ENCODE assay signal across 9 cellular contexts in genomic region chr6:13710552-13711383, GRCh38. TPM values are rescaled to one million over a fixed set of nuclear protein-coding genes. Genes with fewer than 3 reads are reported as not detected.
DNase-seq lines count a peak whose midpoint lies in the region; ATAC-seq, FAIRE-seq and TF ChIP-seq lines count a peak whose summit lies in the region.
"Had no signal": no experiment of that assay in that cellular context is flagged by ENCODE, and none has a peak within 500 bp of the region (broad histone marks: within the 10 kb centered on the region; RNA-seq: fewer than 3 reads in every experiment).

No MANE protein-coding gene starts in this region.

- H3K9ac ChIP-seq in Loucy (ENCODE audit: low read depth, low read length, poor library complexity, severe bottlenecking) (peak overlapping the region; percentile 90), H1 (replicated peaks in 1 of 4; ENCODE audit: extremely low read depth in 1 of 4, low read depth in 3 of 4, low read length in 3 of 4) (peak overlapping the region; percentile 54 to 87 (median 74)), subcutaneous abdominal adipose tissue (ENCODE audit: low read length in 5 of 5) (peak overlapping the region; percentile 73 to 97 (median 89))

- H3K27ac ChIP-seq in GM23338 (ENCODE audit: low read depth) (peak overlapping the region; percentile 82), H1 (ENCODE audit: low read depth, low read length) (no peak overlapping the region; the same call in 1 of the 2 replicates), mesodermal cell (ENCODE audit: low read depth, low read length, severe bottlenecking) (peak overlapping the region; percentile 78), subcutaneous abdominal adipose tissue (ENCODE audit: low read depth, low read length) (peak overlapping the region; percentile 92)

- peaks cover 30% of the 10 kb centered on the region for H3K4me1 Mint-ChIP-seq in GM23338

- H3K23ac ChIP-seq in H1 (ENCODE audit: insufficient read length), result no peak overlapping the region

- 0 out of 2 replicates have a peak, but pooled peaks cover 2% of the 10 kb centered on the region for H3K79me1 ChIP-seq in H1 (ENCODE audit: low read depth, low read length)

- H3K27ac Mint-ChIP-seq in GM23338, result peak overlapping the region; percentile 66; the same call in 1 of the 2 replicates

- no peak overlapping the region for H4K91ac ChIP-seq in H1 (replicated peaks; ENCODE audit: insufficient read length, low read length)

- H3K4me2 ChIP-seq in GM23338 (peak overlapping the region; percentile 84), Loucy (ENCODE audit: low read depth, low read length, poor library complexity, severe bottlenecking) (peak overlapping the region; percentile 93), H1 (ENCODE audit: insufficient read depth in 1 of 2, low read depth in 2 of 2, low read length in 2 of 2) (peak overlapping the region; percentile 74 to 86)

- H3K23me2 ChIP-seq in H1 (ENCODE audit: low read depth, low read length), result 0 out of 2 replicates have a peak, but pooled peaks cover 8% of the 10 kb centered on the region

- H2BK15ac ChIP-seq in H1 (ENCODE audit: low read length), result no peak overlapping the region

- peak overlapping the region; percentile 91 for H3K4me3 Mint-ChIP-seq in GM23338

- no peak overlapping the region for H3K14ac ChIP-seq in H1 (ENCODE audit: insufficient read length)

- WGBS in H1 (ENCODE audit: extremely low coverage in 1 of 2, insufficient coverage in 1 of 2, insufficient read length in 1 of 2, insufficient replicate concordance in 2 of 2, low coverage in 1 of 2, low lambda C conversion rate in 2 of 2, missing lambda C conversion rate in 1 of 2), 2 experiments, result 1% methylated on average over 45 of the region's 84 CpGs; no CpG with 5 or more reads in 1 of the 2 experiments
- WGBS in mesodermal cell (ENCODE audit: insufficient coverage in 2 of 2), 2 experiments, result 0 to 1% methylated on average over 45 to 53 of the region's 84 CpGs

- H3K9me3 Mint-ChIP-seq in GM23338, result peaks cover 5% of the 10 kb centered on the region

- H4K5ac ChIP-seq in H1 (ENCODE audit: insufficient read length, low read depth, low read length), result no peak overlapping the region

- H3K4me3 ChIP-seq in GM23338, result peak overlapping the region; percentile 89
- H3K4me3 ChIP-seq in Loucy (ENCODE audit: low read length, poor library complexity, severe bottlenecking), result peak overlapping the region; percentile 92
- peak overlapping the region; percentile 74 to 96 (median 78) for H3K4me3 ChIP-seq in H1 (ENCODE audit: extremely low read depth in 1 of 4, insufficient read depth in 2 of 4, low read depth in 3 of 4, low read length in 4 of 4)
- H3K4me3 ChIP-seq in mesodermal cell (ENCODE audit: extremely low read depth, insufficient read depth, low read length, poor library complexity, severe bottlenecking), result peak overlapping the region; percentile 68
- peak overlapping the region; percentile 83 to 91 (median 88) for H3K4me3 ChIP-seq in subcutaneous abdominal adipose tissue (ENCODE audit: low read depth in 1 of 5, low read length in 5 of 5)

- no peak overlapping the region for H3K18ac ChIP-seq in H1 (ENCODE audit: extremely low read depth, low read length)

- H3K27me3 Mint-ChIP-seq in GM23338 (ENCODE audit: insufficient read depth, low read depth, poor library complexity), result no peaks in the 10 kb centered on the region

- TF ChIP-seq POLR2A in H1 (IDR thresholded peaks at IDR 0.05; ENCODE audit: control extremely low read depth in 1 of 2, low read depth in 2 of 2, low read length in 2 of 2), result 0 out of 3 replicates have a peak, but pooled peaks of 1 of the 2 experiments have one; percentile 28

- H3K56ac ChIP-seq in H1 (replicated peaks; ENCODE audit: insufficient read length, low read depth, low read length), result no peak overlapping the region

- ATAC-seq in GM23338, result peak; percentile 39

- H3K36me3 ChIP-seq in GM23338 (ENCODE audit: insufficient read depth) (no peaks in the 10 kb centered on the region), Loucy (ENCODE audit: insufficient read depth, low read length) (no peaks in the 10 kb centered on the region), H1 (ENCODE audit: control insufficient read depth in 2 of 4, insufficient read depth in 4 of 4, low read length in 3 of 4) (no peaks in the 10 kb centered on the region), mesodermal cell (ENCODE audit: control insufficient read depth, insufficient read depth, low read length) (peaks cover 14% of the 10 kb centered on the region), subcutaneous abdominal adipose tissue (ENCODE audit: control insufficient read depth in 5 of 5, insufficient read depth in 5 of 5, low read length in 5 of 5) (no peaks in the 10 kb centered on the region)

- no peak for FAIRE-seq in H1 (lab: Jason Lieb, UNC)
- FAIRE-seq: endometrium had no signal

- H2BK12ac ChIP-seq in H1 (ENCODE audit: low read depth, low read length), result no peak overlapping the region

- H3K4ac ChIP-seq in H1 (replicated peaks; ENCODE audit: insufficient read length, low read depth, low read length), result no peak overlapping the region

- POLR2A ChIA-PET in H1 (lab: Charles Lee; ENCODE audit: partially characterized antibody), result interaction anchor here (0.9 to 1.5 kb wide), 7 partner anchors 12 to 105 kb away, joined by 3 to 10 read pairs (median 5); partner anchors contain the start of genes MCUR1 and NOL7

- no peak for TF ChIP-seq RAD21 in H1 (IDR thresholded peaks at IDR 0.05 in 1 of 2, conservative IDR thresholded peaks at IDR 0.05 in 1 of 2; ENCODE audit: low read depth in 2 of 2, low read length in 2 of 2)

- H3K4me1 ChIP-seq in GM23338 (ENCODE audit: insufficient read depth), result peaks cover 22% of the 10 kb centered on the region
- H3K4me1 ChIP-seq in Loucy (ENCODE audit: insufficient read depth, low read length, poor library complexity, severe bottlenecking), result peaks cover 41% of the 10 kb centered on the region
- no peaks in the 10 kb centered on the region for H3K4me1 ChIP-seq in H1 (replicated peaks in 1 of 4; ENCODE audit: control insufficient read depth in 3 of 4, insufficient read depth in 4 of 4, low read length in 3 of 4)
- H3K4me1 ChIP-seq in mesodermal cell (ENCODE audit: control insufficient read depth, insufficient read depth, low read length, poor library complexity, severe bottlenecking), result no peaks in the 10 kb centered on the region
- H3K4me1 ChIP-seq in subcutaneous abdominal adipose tissue (ENCODE audit: control insufficient read depth in 5 of 5, insufficient read depth in 5 of 5, low read length in 5 of 5), result peaks cover 0 to 41% (median 38%) of the 10 kb centered on the region in 5 donors

- H3K79me2 ChIP-seq in GM23338 (replicated peaks; ENCODE audit: insufficient read depth) (peaks cover 51% of the 10 kb centered on the region), Loucy (ENCODE audit: insufficient read depth, low read length) (peaks cover 52% of the 10 kb centered on the region), H1 (ENCODE audit: control insufficient read depth in 1 of 2, insufficient read depth in 2 of 2, low read length in 2 of 2) (peaks cover 9 to 48% of the 10 kb centered on the region in 2 experiments)

- H4K20me1 ChIP-seq in GM23338 (replicated peaks; ENCODE audit: insufficient read depth) (peaks cover 13% of the 10 kb centered on the region), Loucy (ENCODE audit: insufficient read depth, low read length, poor library complexity, severe bottlenecking) (peaks cover 40% of the 10 kb centered on the region), H1 (replicated peaks in 1 of 2; ENCODE audit: control insufficient read depth in 1 of 2, insufficient read depth in 2 of 2, low read length in 2 of 2) (peaks cover 0 to 11% of the 10 kb centered on the region in 2 experiments)

- no peak for TF ChIP-seq EP300 in H1 (IDR thresholded peaks at IDR 0.05; ENCODE audit: borderline replicate concordance in 1 of 2, low read depth in 2 of 2, low read length in 2 of 2)

- H3K27me3 ChIP-seq in GM23338 (ENCODE audit: insufficient read depth) (no peaks in the 10 kb centered on the region), Loucy (ENCODE audit: insufficient read depth, low read length, poor library complexity, severe bottlenecking) (no peaks in the 10 kb centered on the region), H1 (replicated peaks in 1 of 4; ENCODE audit: control insufficient read depth in 3 of 4, extremely low read depth in 1 of 4, insufficient read depth in 3 of 4, low read length in 3 of 4) (no peaks in the 10 kb centered on the region), subcutaneous abdominal adipose tissue (ENCODE audit: control insufficient read depth in 5 of 5, insufficient read depth in 4 of 5, low read length in 5 of 5) (no peaks in the 10 kb centered on the region)

- CTCF ChIA-PET in H1 (lab: Charles Lee; ENCODE audit: partially characterized antibody), result interaction anchor here (1.2 to 1.4 kb wide), 2 partner anchors 10 to 84 kb away, joined by 4 to 5 read pairs; no protein-coding TSS in a partner anchor

- no peaks in the 10 kb centered on the region for H3F3A ChIP-seq in GM23338 (replicated peaks; ENCODE audit: low read depth)
- H3F3A ChIP-seq in Loucy (ENCODE audit: low read depth), result 0 out of 2 replicates have a peak, but pooled peaks cover 3% of the 10 kb centered on the region

- H2BK120ac ChIP-seq in H1 (replicated peaks; ENCODE audit: low read depth, low read length), result no peak overlapping the region

- H2BK5ac ChIP-seq in H1 (ENCODE audit: low read depth, low read length), result no peak overlapping the region

- no peak overlapping the region for H2BK20ac ChIP-seq in H1 (ENCODE audit: low read length)

- H3K9me2 ChIP-seq in GM23338 (ENCODE audit: insufficient read depth), result 0 out of 2 replicates have a peak, but pooled peaks cover 4% of the 10 kb centered on the region
- no peaks in the 10 kb centered on the region for H3K9me2 ChIP-seq in Loucy (replicated peaks; ENCODE audit: low read depth, low read length)

- peaks cover 5% of the 10 kb centered on the region for H3K36me3 Mint-ChIP-seq in GM23338 (ENCODE audit: low read depth)

- no peak for TF ChIP-seq CTCF in GM23338 (conservative IDR thresholded peaks at IDR 0.05; ENCODE audit: low read depth in 2 of 2)
- TF ChIP-seq CTCF in Loucy (conservative IDR thresholded peaks at IDR 0.05; ENCODE audit: low read length), result no peak
- no peak for TF ChIP-seq CTCF in H1 (IDR thresholded peaks at IDR 0.05; ENCODE audit: control extremely low read depth in 1 of 3, insufficient read depth in 1 of 3, low read depth in 1 of 3, low read length in 3 of 3)

- H2AK5ac ChIP-seq in H1 (ENCODE audit: low read depth, low read length), result no peak overlapping the region

- peak; percentile 53 for DNase-seq in GM03348 (ENCODE audit: low spot score)
- peak; percentile 67 for DNase-seq in GM23338 (ENCODE audit: low spot score)
- DNase-seq in activated CD4-positive, alpha-beta T cell treated with anti-CD3 and anti-CD28 coated beads, Interleukin-2, amount 50 U/mL, for 48 hours, result peak; percentile 36 to 50
- peak in 1 of 2 experiments; percentile 72 for DNase-seq in H1 (ENCODE audit: low read depth in 1 of 2, low spot score in 2 of 2)
- no peak for DNase-seq in dedifferentiated amniotic fluid mesenchymal stem cell (ENCODE audit: extremely low spot score)

- no peaks in the 10 kb centered on the region for H3K9me3 ChIP-seq in Loucy (ENCODE audit: insufficient read depth, low read depth, low read length)
- peaks cover 0 to 3% of the 10 kb centered on the region in 2 experiments; a peak in 2 of 4 replicates for H3K9me3 ChIP-seq in H1 (ENCODE audit: insufficient read depth in 2 of 2, low read depth in 1 of 2, low read length in 1 of 2)
- no peaks in the 10 kb centered on the region for H3K9me3 ChIP-seq in mesodermal cell (ENCODE audit: control insufficient read depth, low read length)
- no peaks in the 10 kb centered on the region for H3K9me3 ChIP-seq in subcutaneous abdominal adipose tissue (ENCODE audit: control insufficient read depth in 5 of 5, low read length in 5 of 5)

- no peak overlapping the region for H2AFZ ChIP-seq in GM23338
- H2AFZ ChIP-seq in Loucy (ENCODE audit: low read length), result no peak overlapping the region
- H2AFZ ChIP-seq in H1 (ENCODE audit: low read length), result no peak overlapping the region

- H4K8ac ChIP-seq in H1 (ENCODE audit: extremely low read depth, insufficient read depth, low read length), result 0 out of 2 replicates have a peak overlapping the region, but pooled peaks have one; percentile 62

RNA-seq across cellular contexts. Expression of gene RANBP9, which starts 0.9 kb away (rescaled TPM):
- total RNA-seq in GM23338 (2014; rRNA removed; shearing (Covaris generic)), result 31.8 and 33.6 TPM in 2 replicates
- polyA plus RNA-seq in GM23338 (2016; fragmentation: Nextera tagmentation; extraction: Ambion mirVana), result 11.9 and 12.1 TPM in 2 replicates
- 34.3 and 36.7 TPM in 2 replicates for total RNA-seq in H1 (2021; fragmentation: NEBNext Ultra II Directional; extraction: Animal tissue kit (Norgen Biotek cat#: 25700))
- 8.0 and 13.0 TPM in 2 replicates for polyA plus RNA-seq in H1 (2011; rRNA removed)
- polyA plus RNA-seq in H1 (2011; cell fraction: cytosol; rRNA removed), result 15.9 TPM
- 9.9 TPM for polyA plus RNA-seq in H1 (2011; cell fraction: nucleus; rRNA removed)
- 21.7 to 23.9 TPM (median 22.7 TPM) in 4 replicates for polyA plus RNA-seq in H1 (2012, experiment 1 of 2)
- polyA plus RNA-seq in H1 (2012, experiment 2 of 2), result 5.9 TPM
- 17.6 TPM for polyA plus RNA-seq in H1 (2013, experiment 1 of 2)
- 18.0 TPM for polyA plus RNA-seq in H1 (2013, experiment 2 of 2)
- polyA minus RNA-seq in H1 (2011; rRNA and poly(A)+ RNA removed), result 16.9 and 25.5 TPM in 2 replicates
- 19.9 TPM for polyA minus RNA-seq in H1 (2011; cell fraction: cytosol; rRNA and poly(A)+ RNA removed)
- 17.0 TPM for polyA minus RNA-seq in H1 (2011; cell fraction: nucleus; rRNA and poly(A)+ RNA removed)
- polyA plus RNA-seq in mesodermal cell (2013, experiment 1 of 2), result 53.2 TPM
- polyA plus RNA-seq in mesodermal cell (2013, experiment 2 of 2), result 56.1 TPM
